17 cellular contexts compared by ENCODE assay signal in the genomic region with DNA sequence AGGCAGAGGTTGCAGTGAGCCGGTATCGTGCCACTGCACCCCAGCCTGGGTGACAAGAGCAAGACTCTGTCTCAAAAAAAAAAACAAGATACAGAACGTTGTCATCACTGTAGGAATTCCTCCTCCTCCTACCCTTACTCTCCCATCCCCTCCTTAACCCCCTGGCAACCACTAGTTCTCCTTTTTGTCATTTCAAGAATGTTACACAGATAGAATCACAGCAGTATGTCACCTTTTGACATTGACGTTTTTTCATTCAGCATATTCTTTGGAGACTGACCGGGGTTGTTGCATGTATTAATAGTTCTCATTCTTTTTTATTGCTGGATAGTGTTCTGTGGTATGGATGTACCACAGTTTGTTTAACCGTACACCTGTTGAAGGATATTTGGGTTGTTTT. TPM values are rescaled to one million over a fixed set of nuclear protein-coding genes. Genes with fewer than 3 reads are reported as not detected.
DNase-seq lines count a peak whose midpoint lies in the region; ATAC-seq and TF ChIP-seq lines count a peak whose summit lies in the region.
"Had no signal": no experiment of that assay in that cellular context is flagged by ENCODE, and none has a peak within 500 bp of the region (broad histone marks: within the 10 kb centered on the region; RNA-seq: fewer than 3 reads in every experiment).

No MANE protein-coding gene starts in this region.

- ATAC-seq in GM19328 (IDR thresholded peaks at IDR 0.05; ENCODE audit: unreplicated experiment) (peak; percentile 57), left cardiac atrium (no peak)
- ATAC-seq: activated CD8-positive, alpha-beta T cell treated with anti-CD3 and anti-CD28 coated beads for 36 hours had no signal

- peak overlapping the region; percentile 84 for H3K27ac ChIP-seq in HL-60 (replicated peaks)
- H3K27ac ChIP-seq: esophagus squamous epithelium had no signal

- DNase-seq in GM12865 (ENCODE audit: low read depth): peak; percentile 54
- peak in 1 of 2 experiments; percentile 58 for DNase-seq in HL-60 (ENCODE audit: low read depth in 1 of 2, low spot score in 1 of 2)
- DNase-seq in choroid plexus epithelial cell (ENCODE audit: low read depth): peak; percentile 37
- no peak for DNase-seq in left cardiac atrium
- no peak for DNase-seq in stimulated activated CD4-positive, alpha-beta T cell treated with anti-CD3 and anti-CD28 coated beads, Interleukin-2, amount 100 ng/mL, for 48 hours
- DNase-seq in NCI-H2196 (lab: John Stamatoyannopoulos, UW; ENCODE audit: unreplicated experiment): no peak
- DNase-seq: activated CD8-positive, alpha-beta T cell treated with anti-CD3 and anti-CD28 coated beads for 36 hours; effector CD4-positive, alpha-beta T cell; esophagus squamous epithelium; HFFc6; MM.1S; NCI-H2081; NCI-H526; spleen had no signal

- H3K4me3 ChIP-seq in GM12865 (ENCODE audit: low read depth, low read length) (no peak overlapping the region), HL-60 (replicated peaks; ENCODE audit: insufficient read depth, low read length) (no peak overlapping the region), choroid plexus epithelial cell (ENCODE audit: low read depth, low read length) (no peak overlapping the region)
- H3K4me3 ChIP-seq: esophagus squamous epithelium, spleen, tibial nerve had no signal

- no peaks in the 10 kb centered on the region for H3K27me3 ChIP-seq in HL-60 (ENCODE audit: insufficient read depth, poor library complexity, severe bottlenecking)
- H3K27me3 ChIP-seq: esophagus squamous epithelium, spleen, tibial nerve had no signal

- intact Hi-C loops in left cardiac atrium (cut with DNase I): no loop called here

- no peak for TF ChIP-seq CTCF in GM12865 (IDR thresholded peaks at IDR 0.05; ENCODE audit: insufficient read depth, low read depth, low read length, missing control alignments)
- TF ChIP-seq CTCF in HL-60 (IDR thresholded peaks at IDR 0.05; ENCODE audit: insufficient read depth, low read length): no peak
- TF ChIP-seq CTCF in choroid plexus epithelial cell (conservative IDR thresholded peaks at IDR 0.05; ENCODE audit: low read depth, low read length): no peak

RNA-seq across cellular contexts. Expression of a gene that starts 32.4 kb away (rescaled TPM):
- total RNA-seq in left cardiac atrium: 10 to 100 TPM in 1 of 2 donors, 1 to 10 TPM in 1; 8.0 to 12.3 TPM

RNA-seq across cellular contexts. Expression of a gene that starts 38.9 kb away (rescaled TPM):
- total RNA-seq in left cardiac atrium: 10 to 100 TPM; 13.8 to 17.4 TPM
- total RNA-seq: G401 had no signal

Comparison
In these comparisons a context has a peak if more than half of its experiments do, and no peak if none do; other contexts are left out.
1. DNase-seq: peak in GM12865 (single experiment) and choroid plexus epithelial cell (single experiment); none in left cardiac atrium (single experiment), stimulated activated CD4-positive, alpha-beta T cell treated with anti-CD3 and anti-CD28 coated beads, Interleukin-2, amount 100 ng/mL, for 48 hours (0 of 2) and NCI-H2196 (single experiment).